In genomic region chr4:2007804-2008670, GRCh38 we compare ENCODE assay signal across 1 cellular context.
TF ChIP-seq lines count a peak whose summit lies in the region.

No MANE protein-coding gene starts in this region.

TF ChIP-seq in endothelial cell of umbilical vein, 7 proteins besides CTCF, POLR2A, EP300 and RAD21:
- TF ChIP-seq JUN (IDR thresholded peaks at IDR 0.05; ENCODE audit: borderline replicate concordance, insufficient read depth, insufficient read length, low read depth) (no peak), GATA2 (IDR thresholded peaks at IDR 0.05; ENCODE audit: insufficient read depth, insufficient read length, low read depth, low read length) (no peak), EZH2 (IDR thresholded peaks at IDR 0.05; ENCODE audit: borderline replicate concordance, low read depth, low read length, severe bottlenecking) (no peak), FOS (IDR thresholded peaks at IDR 0.05; ENCODE audit: borderline replicate concordance, insufficient read depth, low read length) (no peak), MYC (IDR thresholded peaks at IDR 0.05; ENCODE audit: low read depth, low read length) (no peak)
